10 cellular contexts compared by ENCODE assay signal in genomic region chr10:21499910-21500577, GRCh38. TPM values are rescaled to one million over a fixed set of nuclear protein-coding genes. Genes with fewer than 3 reads are reported as not detected.
DNase-seq lines count a peak whose midpoint lies in the region; ATAC-seq and TF ChIP-seq lines count a peak whose summit lies in the region.
"Had no signal": no experiment of that assay in that cellular context is flagged by ENCODE, and none has a peak within 500 bp of the region (broad histone marks: within the 10 kb centered on the region; RNA-seq: fewer than 3 reads in every experiment).

No MANE protein-coding gene starts in this region.

- peaks cover 72% of the 10 kb centered on the region for H3K4me1 Mint-ChIP-seq in WTC11

- CTCF ChIA-PET in WTC11 (lab: Charles Lee), result interaction anchor here (0.7 to 5.9 kb wide), 5 partner anchors 8 to 453 kb away, joined by 3 to 84 read pairs (median 4); no protein-coding TSS in a partner anchor

- 45 to 50% (median 47%) methylated on average over 53 to 58 of the region's 58 CpGs for WGBS in psoas muscle, 3 donors

- no peaks in the 10 kb centered on the region for H3K36me3 Mint-ChIP-seq in WTC11

- intact Hi-C loops in psoas muscle (cut with DNase I), result loop anchor here (2.0 to 10.0 kb wide), 8 partner anchors 15 to 1487 kb away; partner anchors contain the start of genes DNAJC1 (in 2 of the 2), BMI1 (in 1 of the 2) and COMMD3 (in 1 of the 2)

- H3K4me3 ChIP-seq in GM12875 (ENCODE audit: low read depth, low read length) (peak overlapping the region; percentile 40), right atrium auricular region (peak overlapping the region; percentile 23 to 48), psoas muscle (peak overlapping the region; percentile 60)

- POLR2A ChIA-PET in WTC11 (lab: Charles Lee), result interaction anchor here (0.7 to 6.1 kb wide), 9 partner anchors 9 to 841 kb away, joined by 3 to 103 read pairs (median 4); partner anchors contain the start of gene SKIDA1

- H3K27me3 Mint-ChIP-seq in WTC11 (ENCODE audit: low read depth), result peaks cover 38% of the 10 kb centered on the region

- H3K9me3 Mint-ChIP-seq in WTC11, result no peaks in the 10 kb centered on the region
- H3K9me3 Mint-ChIP-seq: T-helper 2 cell treated with Interferon-gamma antibody and Interleukin-4, amounts not matched to agents 5 μg/mL and 100 μg/mL, for 36 hours had no signal

- H3K4me3 Mint-ChIP-seq in WTC11, result peak overlapping the region; percentile 80
- H3K4me3 Mint-ChIP-seq: T-helper 2 cell treated with Interferon-gamma antibody and Interleukin-4, amounts not matched to agents 5 μg/mL and 100 μg/mL, for 36 hours had no signal

- H3K36me3 ChIP-seq in right atrium auricular region (no peaks in the 10 kb centered on the region), psoas muscle (ENCODE audit: insufficient read depth in 1 of 2, low read depth in 1 of 2) (no peaks in the 10 kb centered on the region)

- no peaks in the 10 kb centered on the region for H3K9me3 ChIP-seq in right atrium auricular region
- H3K9me3 ChIP-seq in psoas muscle, result no peaks in the 10 kb centered on the region

- H3K4me1 ChIP-seq in right atrium auricular region (peaks cover 0 to 23% of the 10 kb centered on the region in 2 donors), psoas muscle (no peaks in the 10 kb centered on the region)

- peak overlapping the region; percentile 22 to 32 for H3K27ac ChIP-seq in right atrium auricular region
- no peak overlapping the region for H3K27ac ChIP-seq in psoas muscle

- H3K27me3 ChIP-seq in right atrium auricular region (no peaks in the 10 kb centered on the region), psoas muscle (ENCODE audit: insufficient read depth in 3 of 3, low read length in 2 of 3) (peaks cover 0 to 4% (median 0%) of the 10 kb centered on the region in 3 donors)

- ATAC-seq in WTC11, result peak; percentile 6
- ATAC-seq in psoas muscle, result no peak
- ATAC-seq in GM19455 (IDR thresholded peaks at IDR 0.05; ENCODE audit: unreplicated experiment), result no peak
- ATAC-seq in HG03460 (IDR thresholded peaks at IDR 0.05; ENCODE audit: unreplicated experiment), result no peak
- no peak for ATAC-seq in HG03196 (IDR thresholded peaks at IDR 0.05; ENCODE audit: unreplicated experiment)

- peak overlapping the region; percentile 19; the same call in 1 of the 2 replicates for H3K27ac Mint-ChIP-seq in WTC11
- H3K27ac Mint-ChIP-seq: T-helper 2 cell treated with Interferon-gamma antibody and Interleukin-4, amounts not matched to agents 5 μg/mL and 100 μg/mL, for 36 hours had no signal

- peak; percentile 82 for DNase-seq in WTC11 (ENCODE audit: low spot score)
- DNase-seq in right atrium auricular region (ENCODE audit: low spot score), result no peak
- DNase-seq in psoas muscle, result peak; percentile 32 to 66
- DNase-seq in NCI-H226, result no peak
- DNase-seq: DMS 273 treated with DMSO at 0.1 percent for 48 hours had no signal

- TF ChIP-seq CTCF in GM12875 (IDR thresholded peaks at IDR 0.05; ENCODE audit: borderline replicate concordance, insufficient read depth, low read depth, low read length) (0 out of 2 replicates have a peak, but pooled peaks have one; percentile 2), WTC11 (IDR thresholded peaks at IDR 0.05) (no peak), right atrium auricular region (IDR thresholded peaks at IDR 0.05) (no peak), psoas muscle (IDR thresholded peaks at IDR 0.05) (no peak)

TF ChIP-seq in WTC11, 78 proteins besides CTCF, POLR2A, EP300 and RAD21 (continues in another document):
- TF ChIP-seq ZBTB21 (CRISPR knock-in tag; IDR thresholded peaks at IDR 0.05; ENCODE audit: borderline replicate concordance), result no peak
- no peak for TF ChIP-seq EMX1 (CRISPR knock-in tag; IDR thresholded peaks at IDR 0.05)
- TF ChIP-seq ZNF396 (CRISPR knock-in tag; IDR thresholded peaks at IDR 0.05; ENCODE audit: borderline replicate concordance), result no peak
- no peak for TF ChIP-seq PRRX2 (CRISPR knock-in tag; IDR thresholded peaks at IDR 0.05)
- TF ChIP-seq CDX4 (CRISPR knock-in tag; IDR thresholded peaks at IDR 0.05; ENCODE audit: borderline replicate concordance), result no peak
- TF ChIP-seq MAX (CRISPR knock-in tag; IDR thresholded peaks at IDR 0.05), result peak; percentile 26; the same call in 1 of the 2 replicates
- TF ChIP-seq HMGXB4 (CRISPR knock-in tag; IDR thresholded peaks at IDR 0.05), result peak; percentile 54; the same call in 1 of the 2 replicates
- TF ChIP-seq GRHL2 (CRISPR knock-in tag; IDR thresholded peaks at IDR 0.05; ENCODE audit: insufficient replicate concordance, severe bottlenecking), result no peak
- no peak for TF ChIP-seq ATF2 (CRISPR knock-in tag; IDR thresholded peaks at IDR 0.05; ENCODE audit: borderline replicate concordance, low read depth)
- TF ChIP-seq AFF4 (CRISPR knock-in tag; IDR thresholded peaks at IDR 0.05; ENCODE audit: borderline replicate concordance), result peak; percentile 35; the same call in 1 of the 2 replicates

RNA-seq across cellular contexts. Expression of gene SKIDA1, which starts 25.4 kb away (rescaled TPM):
- total RNA-seq in WTC11 (2021) (9.4 to 12.9 TPM (median 11.8 TPM) in 3 replicates), right atrium auricular region (1 to 10 TPM; 2.1 to 2.6 TPM), psoas muscle (under 1 TPM; 0.15 to 0.79 (median 0.35) TPM)
- under 1 TPM; 0.04 to 0.21 (median 0.11) TPM for polyA plus RNA-seq in psoas muscle

RNA-seq across cellular contexts. Expression of gene MLLT10, which starts 34.0 kb away (rescaled TPM):
- total RNA-seq in WTC11 (2021) (52.7 to 60.3 TPM (median 60.1 TPM) in 3 replicates), right atrium auricular region (10 to 100 TPM; 18.8 to 27.2 TPM), psoas muscle (10 to 100 TPM; 11.8 to 21.1 (median 16.9) TPM)
- polyA plus RNA-seq in psoas muscle, result 10 to 100 TPM in 1 of 3 donors, 1 to 10 TPM in 2; 9.6 to 16.0 (median 10.0) TPM

Comparison
In these comparisons a context has a peak if more than half of its experiments do, and no peak if none do; other contexts are left out.
1. DNase-seq: peak in WTC11 (single experiment) and psoas muscle (2 of 2); none in right atrium auricular region (single experiment) and NCI-H226 (single experiment).
2. Peak in every context shown above with its lines, with median percentiles within 50 percentile points of each other: H3K4me3 ChIP-seq.